Comparison of ENCODE assay signal across 24 cellular contexts in the genomic region with DNA sequence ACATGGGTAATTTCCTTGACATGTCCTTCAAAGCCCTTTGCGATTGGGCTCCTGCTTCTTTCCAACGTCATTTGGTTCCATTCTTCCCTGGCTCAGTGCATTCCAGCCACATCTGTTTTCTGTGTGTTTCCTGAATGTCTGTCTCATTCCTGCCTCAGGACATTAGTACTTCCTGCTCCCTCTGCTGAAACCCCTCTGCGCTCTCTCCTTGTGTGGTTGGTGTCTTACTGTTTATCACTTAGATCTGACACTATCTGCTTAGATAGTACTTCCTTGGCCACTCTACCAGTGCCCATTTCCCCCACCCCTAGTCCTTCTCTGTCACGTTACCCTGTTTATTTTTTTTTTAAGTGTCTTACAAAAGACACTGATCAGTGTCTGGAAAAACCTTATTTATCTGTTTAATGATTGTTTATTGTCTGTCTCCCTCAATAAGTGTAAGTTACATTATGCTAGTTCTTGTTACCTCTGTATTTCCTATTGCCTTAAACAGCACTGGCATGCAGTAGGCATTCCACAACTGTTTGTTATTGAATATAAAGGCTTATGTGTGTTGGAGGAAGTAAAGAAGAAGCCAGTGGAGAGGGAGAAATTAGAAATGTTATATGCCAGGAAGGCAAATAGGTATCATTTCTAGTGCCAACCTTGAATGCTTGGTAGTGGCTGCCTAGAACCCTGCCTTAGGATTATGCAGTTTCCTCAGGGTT. TPM values are rescaled to one million over a fixed set of nuclear protein-coding genes. Genes with fewer than 3 reads are reported as not detected.
DNase-seq lines count a peak whose midpoint lies in the region; ATAC-seq and TF ChIP-seq lines count a peak whose summit lies in the region.
"Had no signal": no experiment of that assay in that cellular context is flagged by ENCODE, and none has a peak within 500 bp of the region (broad histone marks: within the 10 kb centered on the region; RNA-seq: fewer than 3 reads in every experiment).

No MANE protein-coding gene starts in this region.

- no peak overlapping the region for H3K4me3 ChIP-seq in CD8-positive, alpha-beta memory T cell (ENCODE audit: low read length)
- no peak overlapping the region for H3K4me3 ChIP-seq in SK-N-SH (ENCODE audit: low read depth in 2 of 2, low read length in 1 of 2)
- H3K4me3 ChIP-seq: BLaER1 treated with 17β-estradiol and CSF1 and Interleukin-3, amounts not matched to agents 10 nM and 100 nM; esophagus squamous epithelium; left lung had no signal

- no peak for DNase-seq in CD8-positive, alpha-beta memory T cell
- DNase-seq in SK-N-SH (peak; percentile 37), endothelial cell (ENCODE audit: low spot score) (no peak), hypothalamus (lab: John Stamatoyannopoulos, UW) (no peak)
- no peak for DNase-seq in natural killer cell treated with Interleukin-12 subunit alpha and Interleukin-12 subunit beta and Interleukin-15 and Interleukin-18, amount 100 ng/mL, for 72 hours (ENCODE audit: low spot score)
- no peak for DNase-seq in effector CD8-positive, alpha-beta T cell (lab: John Stamatoyannopoulos, UW)
- DNase-seq in T-helper 2 cell treated with Interferon-gamma antibody and Interleukin-4, amounts not matched to agents 5 μg/mL and 100 μg/mL, for 36 hours (ENCODE audit: low spot score), result no peak
- no peak for DNase-seq in activated effector memory CD4-positive, alpha-beta T cell treated with Interleukin-2 at 50 U/mL for 16 hours
- DNase-seq: activated B cell treated with CpG ODN at 0.5 μM for 24 hours; activated CD4-positive, alpha-beta memory T cell treated with anti-CD3 and anti-CD28 coated beads for 36 hours; activated naive CD4-positive, alpha-beta T cell treated with Interleukin-2 at 50 U/mL for 16 hours; activated T-cell treated with anti-CD3 and anti-CD28 coated beads, Interleukin-2, amount 50 U/mL, for 1 hour; aorta; central memory CD4-positive, alpha-beta T cell; esophagus squamous epithelium; glutamatergic neuron; left lung; NCI-H1092 treated with DMSO at 0.1 percent for 48 hours; NCI-H2029 treated with DMSO at 0.1 percent for 48 hours; stimulated activated CD4-positive, alpha-beta T cell treated with anti-CD3 and anti-CD28 coated beads, Interleukin-4, amount 100 ng/mL, for 4 hours; T1000 had no signal

- H3K27ac ChIP-seq in CD8-positive, alpha-beta memory T cell (ENCODE audit: low read depth, low read length), result no peak overlapping the region
- H3K27ac ChIP-seq in SK-N-SH (ENCODE audit: low read depth in 2 of 2, low read length in 1 of 2), result peak overlapping the region; percentile 16 to 96; a peak in 3 of 4 replicates
- H3K27ac ChIP-seq: BLaER1 treated with 17β-estradiol and CSF1 and Interleukin-3, amounts not matched to agents 10 nM and 100 nM; esophagus squamous epithelium; left lung; neutrophil had no signal

- H3K9me3 Mint-ChIP-seq in CD8-positive, alpha-beta memory T cell, result peaks cover 7 to 20% (median 14%) of the 10 kb centered on the region in 5 donors
- H3K9me3 Mint-ChIP-seq in endothelial cell (ENCODE audit: unreplicated experiment), result peaks cover 10% of the 10 kb centered on the region
- H3K9me3 Mint-ChIP-seq in natural killer cell treated with Interleukin-12 subunit alpha and Interleukin-12 subunit beta and Interleukin-15 and Interleukin-18, amount 100 ng/mL, for 72 hours, result peaks cover 11% of the 10 kb centered on the region
- peaks cover 30% of the 10 kb centered on the region for H3K9me3 Mint-ChIP-seq in T-helper 2 cell treated with Interferon-gamma antibody and Interleukin-4, amounts not matched to agents 5 μg/mL and 100 μg/mL, for 36 hours

- POLR2A ChIA-PET in CD8-positive, alpha-beta memory T cell (lab: Charles Lee), result no interaction called here
- POLR2A ChIA-PET in SK-N-SH (lab: Yijun Ruan, JAX), result no interaction called here

- no peak overlapping the region for H2AFZ ChIP-seq in SK-N-SH (ENCODE audit: low read depth)

- no peaks in the 10 kb centered on the region for H3K27me3 ChIP-seq in CD8-positive, alpha-beta memory T cell (ENCODE audit: insufficient read depth, low read length, poor library complexity, severe bottlenecking)
- H3K27me3 ChIP-seq in SK-N-SH (ENCODE audit: insufficient read depth), result no peaks in the 10 kb centered on the region
- H3K27me3 ChIP-seq: BLaER1 treated with 17β-estradiol and CSF1 and Interleukin-3, amounts not matched to agents 10 nM and 100 nM; esophagus squamous epithelium; left lung; neutrophil had no signal

- H3F3A ChIP-seq in SK-N-SH (replicated peaks; ENCODE audit: insufficient read depth), result peaks cover 35% of the 10 kb centered on the region

- H4K20me1 ChIP-seq in SK-N-SH (ENCODE audit: insufficient read depth), result no peaks in the 10 kb centered on the region

- peaks cover 42% of the 10 kb centered on the region for H3K79me2 ChIP-seq in SK-N-SH (ENCODE audit: insufficient read depth)

- H3K36me3 ChIP-seq in CD8-positive, alpha-beta memory T cell (ENCODE audit: insufficient read depth, low read length), result no peaks in the 10 kb centered on the region
- peaks cover 0 to 29% of the 10 kb centered on the region in 2 experiments for H3K36me3 ChIP-seq in SK-N-SH (replicated peaks in 1 of 2; ENCODE audit: control insufficient read depth in 1 of 2, insufficient read depth in 2 of 2, low read length in 1 of 2)
- H3K36me3 ChIP-seq: left lung, neutrophil had no signal

- no peak overlapping the region for H3K9ac ChIP-seq in SK-N-SH
- H3K9ac ChIP-seq: BLaER1 treated with 17β-estradiol and CSF1 and Interleukin-3, amounts not matched to agents 10 nM and 100 nM had no signal

- peak overlapping the region; percentile 1 to 95 (median 59) for H3K27ac Mint-ChIP-seq in CD8-positive, alpha-beta memory T cell
- H3K27ac Mint-ChIP-seq in endothelial cell (ENCODE audit: unreplicated experiment), result peak overlapping the region; percentile 81
- H3K27ac Mint-ChIP-seq in natural killer cell treated with Interleukin-12 subunit alpha and Interleukin-12 subunit beta and Interleukin-15 and Interleukin-18, amount 100 ng/mL, for 72 hours, result peak overlapping the region; percentile 27 to 73
- no peak overlapping the region for H3K27ac Mint-ChIP-seq in T-helper 2 cell treated with Interferon-gamma antibody and Interleukin-4, amounts not matched to agents 5 μg/mL and 100 μg/mL, for 36 hours

- no peaks in the 10 kb centered on the region for H3K9me3 ChIP-seq in CD8-positive, alpha-beta memory T cell (ENCODE audit: low read length)
- no peaks in the 10 kb centered on the region for H3K9me3 ChIP-seq in SK-N-SH
- H3K9me3 ChIP-seq: left lung, neutrophil had no signal

- H3K4me3 Mint-ChIP-seq in CD8-positive, alpha-beta memory T cell, result peak overlapping the region in 1 of 7 donors; percentile 1
- H3K4me3 Mint-ChIP-seq in endothelial cell (ENCODE audit: unreplicated experiment), result no peak overlapping the region
- H3K4me3 Mint-ChIP-seq in natural killer cell treated with Interleukin-12 subunit alpha and Interleukin-12 subunit beta and Interleukin-15 and Interleukin-18, amount 100 ng/mL, for 72 hours, result peak overlapping the region; percentile 36
- no peak overlapping the region for H3K4me3 Mint-ChIP-seq in T-helper 2 cell treated with Interferon-gamma antibody and Interleukin-4, amounts not matched to agents 5 μg/mL and 100 μg/mL, for 36 hours
- H3K4me3 Mint-ChIP-seq: activated B cell treated with CpG ODN at 0.5 μM for 24 hours; activated CD4-positive, alpha-beta memory T cell treated with anti-CD3 and anti-CD28 coated beads for 36 hours had no signal

- CTCF ChIA-PET in CD8-positive, alpha-beta memory T cell (lab: Charles Lee), result no interaction called here
- CTCF ChIA-PET in SK-N-SH (lab: Yijun Ruan, JAX), result no interaction called here

- peaks cover 56 to 67% (median 66%) of the 10 kb centered on the region in 3 donors for H3K4me1 Mint-ChIP-seq in CD8-positive, alpha-beta memory T cell
- peaks cover 34% of the 10 kb centered on the region for H3K4me1 Mint-ChIP-seq in endothelial cell (ENCODE audit: unreplicated experiment)
- peaks cover 39 to 41% of the 10 kb centered on the region in 2 donors for H3K4me1 Mint-ChIP-seq in natural killer cell treated with Interleukin-12 subunit alpha and Interleukin-12 subunit beta and Interleukin-15 and Interleukin-18, amount 100 ng/mL, for 72 hours (ENCODE audit: low read depth in 2 of 2)
- peaks cover 17% of the 10 kb centered on the region for H3K4me1 Mint-ChIP-seq in T-helper 2 cell treated with Interferon-gamma antibody and Interleukin-4, amounts not matched to agents 5 μg/mL and 100 μg/mL, for 36 hours (ENCODE audit: low read depth)

- H3K27me3 Mint-ChIP-seq in CD8-positive, alpha-beta memory T cell, result no peaks in the 10 kb centered on the region
- peaks cover 6% of the 10 kb centered on the region for H3K27me3 Mint-ChIP-seq in endothelial cell (ENCODE audit: unreplicated experiment)
- H3K27me3 Mint-ChIP-seq in natural killer cell treated with Interleukin-12 subunit alpha and Interleukin-12 subunit beta and Interleukin-15 and Interleukin-18, amount 100 ng/mL, for 72 hours, result no peaks in the 10 kb centered on the region
- H3K27me3 Mint-ChIP-seq in T-helper 2 cell treated with Interferon-gamma antibody and Interleukin-4, amounts not matched to agents 5 μg/mL and 100 μg/mL, for 36 hours (ENCODE audit: low read depth), result no peaks in the 10 kb centered on the region
- H3K27me3 Mint-ChIP-seq: activated B cell treated with CpG ODN at 0.5 μM for 24 hours; activated CD4-positive, alpha-beta memory T cell treated with anti-CD3 and anti-CD28 coated beads for 36 hours had no signal

- 64% methylated on average over 4 of the region's 4 CpGs for WGBS in SK-N-SH (ENCODE audit: low lambda C conversion rate)

- no peak for TF ChIP-seq RAD21 in SK-N-SH (IDR thresholded peaks at IDR 0.05; ENCODE audit: low read length)

- H3K36me3 Mint-ChIP-seq in CD8-positive, alpha-beta memory T cell, result peaks cover 32 to 51% (median 34%) of the 10 kb centered on the region in 3 donors
- H3K36me3 Mint-ChIP-seq in endothelial cell (ENCODE audit: low read depth, unreplicated experiment), result peaks cover 19% of the 10 kb centered on the region
- H3K36me3 Mint-ChIP-seq in natural killer cell treated with Interleukin-12 subunit alpha and Interleukin-12 subunit beta and Interleukin-15 and Interleukin-18, amount 100 ng/mL, for 72 hours, result peaks cover 10% of the 10 kb centered on the region
- H3K36me3 Mint-ChIP-seq in T-helper 2 cell treated with Interferon-gamma antibody and Interleukin-4, amounts not matched to agents 5 μg/mL and 100 μg/mL, for 36 hours (ENCODE audit: low read depth), result peaks cover 25% of the 10 kb centered on the region

- ATAC-seq in natural killer cell treated with Interleukin-12 subunit alpha and Interleukin-12 subunit beta and Interleukin-15 and Interleukin-18, amount 100 ng/mL, for 72 hours, result no peak
- ATAC-seq: left lung, Panc1 had no signal

- peaks cover 23% of the 10 kb centered on the region for H3K4me1 ChIP-seq in CD8-positive, alpha-beta memory T cell (ENCODE audit: insufficient read depth, low read length)
- H3K4me1 ChIP-seq in SK-N-SH (ENCODE audit: control insufficient read depth in 1 of 2, insufficient read depth in 2 of 2, low read depth in 1 of 2, low read length in 1 of 2), result peaks cover 18% of the 10 kb centered on the region in 2 experiments

- no peak overlapping the region for H3K4me2 ChIP-seq in SK-N-SH
- H3K4me2 ChIP-seq: BLaER1 treated with 17β-estradiol and CSF1 and Interleukin-3, amounts not matched to agents 10 nM and 100 nM had no signal

- 0 out of 4 replicates have a peak, but pooled peaks of 1 of the 2 experiments have one; percentile 26 for TF ChIP-seq EP300 in SK-N-SH (IDR thresholded peaks at IDR 0.05; ENCODE audit: borderline replicate concordance in 1 of 2, low read depth in 1 of 2, low read length in 1 of 2)

- no peak for TF ChIP-seq CTCF in SK-N-SH (IDR thresholded peaks at IDR 0.05)
- TF ChIP-seq CTCF in endothelial cell (IDR thresholded peaks at IDR 0.05; ENCODE audit: unreplicated experiment), result no peak

- H3K9me2 ChIP-seq in SK-N-SH, result no peaks in the 10 kb centered on the region

RNA-seq across cellular contexts. Expression of a gene that starts 21.5 kb away (rescaled TPM):
- 10 to 100 TPM; 44.7 to 47.6 TPM for total RNA-seq in CD8-positive, alpha-beta memory T cell
- 89.3 TPM for polyA plus RNA-seq in CD8-positive, alpha-beta memory T cell
- 48.8 and 54.2 TPM in 2 replicates for polyA plus RNA-seq in SK-N-SH (2012; rRNA removed)
- 35.3 and 45.5 TPM in 2 replicates for polyA plus RNA-seq in SK-N-SH (2012; cell fraction: cytosol; rRNA removed)
- 55.0 and 64.4 TPM in 2 replicates for polyA plus RNA-seq in SK-N-SH (2012; cell fraction: nucleus; rRNA removed)
- total RNA-seq in endothelial cell (ENCODE audit: unreplicated experiment), result 50.2 TPM
- 10 to 100 TPM; 37.1 to 56.1 TPM for total RNA-seq in natural killer cell treated with Interleukin-12 subunit alpha and Interleukin-12 subunit beta and Interleukin-15 and Interleukin-18, amount 100 ng/mL, for 72 hours
